1 cellular context compared by ENCODE assay signal in the genomic region with DNA sequence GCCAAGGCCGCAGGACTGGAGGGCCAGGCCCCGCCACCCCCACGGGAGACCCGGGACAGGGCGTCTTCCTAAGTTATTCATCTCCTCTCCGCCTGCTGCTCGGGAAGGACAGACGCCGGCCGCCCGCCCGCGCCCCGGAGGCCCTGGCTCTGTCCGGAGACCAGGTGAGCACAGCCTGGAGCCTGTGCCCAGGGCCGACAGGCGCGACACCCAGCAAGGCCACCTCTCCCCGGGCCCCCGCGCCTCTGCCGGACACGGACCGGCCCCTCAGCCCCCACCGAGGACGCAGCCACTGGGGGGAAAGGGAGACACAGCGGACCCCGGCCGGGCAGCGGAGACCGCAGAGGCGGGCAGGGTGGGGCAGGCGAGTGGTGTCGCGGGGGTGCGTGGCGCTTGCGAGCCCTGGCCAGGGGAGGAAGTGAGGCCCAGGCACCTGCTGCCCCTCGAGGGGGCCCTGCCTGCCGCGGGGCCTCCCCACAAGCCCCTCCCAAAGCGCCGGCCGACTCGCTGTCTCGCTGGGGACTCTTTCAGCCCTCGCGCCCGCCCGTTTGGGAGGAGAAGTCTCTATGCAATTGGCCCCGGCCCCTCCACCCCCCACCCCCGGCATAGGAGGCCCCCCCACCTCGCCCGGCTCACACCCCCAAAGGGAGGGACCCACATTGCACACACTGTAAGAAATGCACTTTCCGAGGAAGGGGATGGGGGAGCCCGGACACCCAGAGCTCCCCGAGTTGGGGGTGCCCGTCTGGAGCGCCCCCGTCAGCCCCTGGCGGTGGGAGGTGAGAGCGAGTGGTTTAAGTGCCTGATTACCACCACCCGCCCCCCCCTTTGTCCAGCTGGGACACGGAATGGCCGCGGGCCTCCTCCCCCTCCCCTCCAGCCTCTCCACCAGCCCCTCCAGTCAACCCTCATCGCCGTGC.
TF ChIP-seq lines count a peak whose summit lies in the region.

No MANE protein-coding gene starts in this region.

TF ChIP-seq in HepG2, 621 proteins besides CTCF, POLR2A, EP300 and RAD21:
- no peak for TF ChIP-seq KMT2B (CRISPR knock-in tag; IDR thresholded peaks at IDR 0.05)
- no peak for TF ChIP-seq ZNF883 (CRISPR knock-in tag; IDR thresholded peaks at IDR 0.05; ENCODE audit: not compliant biosample characterization)
- TF ChIP-seq ZBTB3 (CRISPR knock-in tag; IDR thresholded peaks at IDR 0.05; ENCODE audit: borderline replicate concordance, low read depth): no peak
- TF ChIP-seq, protein P1, sequence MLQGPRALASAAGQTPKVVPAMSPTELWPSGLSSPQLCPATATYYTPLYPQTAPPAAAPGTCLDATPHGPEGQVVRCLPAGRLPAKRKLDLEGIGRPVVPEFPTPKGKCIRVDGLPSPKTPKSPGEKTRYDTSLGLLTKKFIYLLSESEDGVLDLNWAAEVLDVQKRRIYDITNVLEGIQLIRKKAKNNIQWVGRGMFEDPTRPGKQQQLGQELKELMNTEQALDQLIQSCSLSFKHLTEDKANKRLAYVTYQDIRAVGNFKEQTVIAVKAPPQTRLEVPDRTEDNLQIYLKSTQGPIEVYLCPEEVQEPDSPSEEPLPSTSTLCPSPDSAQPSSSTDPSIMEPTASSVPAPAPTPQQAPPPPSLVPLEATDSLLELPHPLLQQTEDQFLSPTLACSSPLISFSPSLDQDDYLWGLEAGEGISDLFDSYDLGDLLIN (CRISPR knock-in tag; IDR thresholded peaks at IDR 0.05; ENCODE audit: borderline replicate concordance): no peak
- TF ChIP-seq, protein P2, sequence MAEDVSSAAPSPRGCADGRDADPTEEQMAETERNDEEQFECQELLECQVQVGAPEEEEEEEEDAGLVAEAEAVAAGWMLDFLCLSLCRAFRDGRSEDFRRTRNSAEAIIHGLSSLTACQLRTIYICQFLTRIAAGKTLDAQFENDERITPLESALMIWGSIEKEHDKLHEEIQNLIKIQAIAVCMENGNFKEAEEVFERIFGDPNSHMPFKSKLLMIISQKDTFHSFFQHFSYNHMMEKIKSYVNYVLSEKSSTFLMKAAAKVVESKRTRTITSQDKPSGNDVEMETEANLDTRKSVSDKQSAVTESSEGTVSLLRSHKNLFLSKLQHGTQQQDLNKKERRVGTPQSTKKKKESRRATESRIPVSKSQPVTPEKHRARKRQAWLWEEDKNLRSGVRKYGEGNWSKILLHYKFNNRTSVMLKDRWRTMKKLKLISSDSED (CRISPR knock-in tag; IDR thresholded peaks at IDR 0.05): no peak
- TF ChIP-seq HIVEP1 (CRISPR knock-in tag; IDR thresholded peaks at IDR 0.05): no peak
- no peak for TF ChIP-seq XRCC5 (optimal IDR thresholded peaks at IDR 0.05; ENCODE audit: low read length)
- TF ChIP-seq ZNF510 (CRISPR knock-in tag; IDR thresholded peaks at IDR 0.05; ENCODE audit: low read depth): no peak
